ENCODE assay signal across 9 cellular contexts in genomic region chr11:101127699-101128570, GRCh38. TPM values are rescaled to one million over a fixed set of nuclear protein-coding genes. Genes with fewer than 3 reads are reported as not detected.
DNase-seq lines count a peak whose midpoint lies in the region; FAIRE-seq and TF ChIP-seq lines count a peak whose summit lies in the region.
"Had no signal": no experiment of that assay in that cellular context is flagged by ENCODE, and none has a peak within 500 bp of the region (broad histone marks: within the 10 kb centered on the region; RNA-seq: fewer than 3 reads in every experiment).

No MANE protein-coding gene starts in this region.

- H3K27ac ChIP-seq in HEK293 (ENCODE audit: extremely low read depth, low read depth, low read length): peak overlapping the region; percentile 19; the same call in 1 of the 2 replicates
- peak overlapping the region in 4 of 5 donors; percentile 52 to 78 (median 72) for H3K27ac ChIP-seq in adrenal gland
- no peak overlapping the region for H3K27ac ChIP-seq in small intestine (ENCODE audit: low read depth in 1 of 2, low read length in 1 of 2)

- peaks cover 19% of the 10 kb centered on the region for H3K27me3 ChIP-seq in adrenal gland
- peaks cover 12 to 20% of the 10 kb centered on the region in 2 donors for H3K27me3 ChIP-seq in small intestine (ENCODE audit: control insufficient read depth in 2 of 2, insufficient read depth in 2 of 2, low read length in 2 of 2)

- peak; percentile 25 to 60 (median 38) for DNase-seq in adrenal gland
- DNase-seq in small intestine: no peak
- no peak for DNase-seq in NCI-H128 (lab: John Stamatoyannopoulos, UW; ENCODE audit: unreplicated experiment)
- no peak for DNase-seq in mucosa of gallbladder (ENCODE audit: low spot score)
- no peak for DNase-seq in DMS79 (lab: John Stamatoyannopoulos, UW)
- no peak for DNase-seq in activated T-cell treated with anti-CD3 and anti-CD28 coated beads for 4 hours

- FAIRE-seq in small intestine (lab: Jason Lieb, UNC): no peak

- TF ChIP-seq POLR2A in adrenal gland (IDR thresholded peaks at IDR 0.05): peak in 1 of 2 donors; percentile 35

- no peaks in the 10 kb centered on the region for H3K4me1 ChIP-seq in HEK293 (ENCODE audit: control insufficient read depth, insufficient read depth, low read length)
- H3K4me1 ChIP-seq in adrenal gland (replicated peaks in 1 of 2): peaks cover 0 to 6% of the 10 kb centered on the region in 2 donors
- no peaks in the 10 kb centered on the region for H3K4me1 ChIP-seq in small intestine (ENCODE audit: control insufficient read depth in 2 of 2, insufficient read depth in 1 of 2, low read depth in 1 of 2, low read length in 1 of 2)

- H3K36me3 ChIP-seq in HEK293 (ENCODE audit: control insufficient read depth in 2 of 2, insufficient read depth in 1 of 2, low read length in 2 of 2) (no peaks in the 10 kb centered on the region), adrenal gland (replicated peaks in 1 of 2) (no peaks in the 10 kb centered on the region), small intestine (ENCODE audit: control insufficient read depth in 2 of 2, insufficient read depth in 2 of 2, low read length in 2 of 2) (no peaks in the 10 kb centered on the region)

- TF ChIP-seq CTCF in HEK293 (tag by site-specific recombination; IDR thresholded peaks at IDR 0.05) (no peak), adrenal gland (IDR thresholded peaks at IDR 0.05) (no peak)

- 0 to 1% (median 1%) methylated on average over 12 to 93 of the region's 93 CpGs for WGBS in adrenal gland, 4 donors
- WGBS in small intestine, 3 donors: 2 to 7% (median 4%) methylated on average over 67 to 93 of the region's 93 CpGs

- H3K4me3 ChIP-seq in HEK293 (ENCODE audit: low read depth, low read length): peak overlapping the region; percentile 55
- H3K4me3 ChIP-seq in adrenal gland: peak overlapping the region in 3 of 4 donors; percentile 44 to 84 (median 73)
- H3K4me3 ChIP-seq in iPS-18c (ENCODE audit: insufficient read depth, low read depth, low read length): peak overlapping the region; percentile 62
- H3K4me3 ChIP-seq in small intestine (ENCODE audit: low read depth in 1 of 2, low read length in 2 of 2): peak overlapping the region; percentile 15 to 24

- H3K9me3 ChIP-seq in HEK293 (ENCODE audit: control insufficient read depth, insufficient read depth, low read depth, low read length): no peaks in the 10 kb centered on the region
- no peaks in the 10 kb centered on the region for H3K9me3 ChIP-seq in adrenal gland (replicated peaks in 1 of 3)
- no peaks in the 10 kb centered on the region for H3K9me3 ChIP-seq in iPS-18c (ENCODE audit: control insufficient read depth, insufficient read depth, low read length)
- no peaks in the 10 kb centered on the region for H3K9me3 ChIP-seq in small intestine (ENCODE audit: control insufficient read depth, low read depth)

- intact Hi-C loops in adrenal gland (cut with DNase I): no loop called here

- POLR2A ChIA-PET in HEK293 (lab: Yijun Ruan, JAX): interaction anchor here (0.6 kb wide), 1 partner anchor 992 kb away, joined by 3 read pairs; no protein-coding TSS in a partner anchor

- CTCF ChIA-PET in HEK293 (lab: Yijun Ruan, JAX): interaction anchor here (0.6 kb wide), 1 partner anchor 138 kb away, joined by 3 read pairs; no protein-coding TSS in a partner anchor

TF ChIP-seq in HEK293, 187 proteins besides CTCF, POLR2A, EP300 and RAD21:
- TF ChIP-seq PBX3 (CRISPR knock-in tag; IDR thresholded peaks at IDR 0.05) (0 out of 2 replicates have a peak, but pooled peaks have one; percentile 40), ZBTB26 (tag by site-specific recombination; optimal IDR thresholded peaks at IDR 0.05) (peak; percentile 67), ZNF366 (tag by site-specific recombination; conservative IDR thresholded peaks at IDR 0.05) (no peak), GLI2 (tag by site-specific recombination; IDR thresholded peaks at IDR 0.05; ENCODE audit: borderline replicate concordance, low read depth) (no peak), GLIS2 (tag by site-specific recombination; IDR thresholded peaks at IDR 0.05) (peak; percentile 77), GLIS1 (tag by site-specific recombination; IDR thresholded peaks at IDR 0.05) (peak; percentile 33; the same call in 1 of the 2 replicates), ZNF580 (tag by site-specific recombination; IDR thresholded peaks at IDR 0.05) (no peak), ZNF777 (tag by site-specific recombination; IDR thresholded peaks at IDR 0.05; ENCODE audit: borderline replicate concordance) (peak; percentile 83; the same call in 1 of the 2 replicates), ZNF202 (tag by site-specific recombination; IDR thresholded peaks at IDR 0.05; ENCODE audit: borderline replicate concordance) (no peak), SP3 (tag by site-specific recombination; IDR thresholded peaks at IDR 0.05) (0 out of 2 replicates have a peak, but pooled peaks have one; percentile 29), ZBTB20 (tag by site-specific recombination; IDR thresholded peaks at IDR 0.05) (peak; percentile 50; the same call in 1 of the 2 replicates), ZSCAN18 (tag by site-specific recombination; IDR thresholded peaks at IDR 0.05) (no peak), SP2 (tag by site-specific recombination; IDR thresholded peaks at IDR 0.05) (peak; percentile 16; the same call in 1 of the 2 replicates)
TF ChIP-seq in HEK293: peak in this region for 8.

RNA-seq across cellular contexts. Expression of gene PGR, which starts 1.7 kb away (rescaled TPM):
- total RNA-seq in adrenal gland (10 to 100 TPM in 1 of 8 donors, 1 to 10 TPM in 7; 1.0 to 17.3 (median 4.9) TPM), mucosa of gallbladder (1.0 TPM)
- polyA plus RNA-seq in adrenal gland (1 to 10 TPM in 1 of 3 donors, under 1 TPM in 2; 0.24 to 2.2 (median 0.72) TPM), small intestine (under 1 TPM in 2 of 3 donors, not detected in 1; under 0.01 to 0.03 TPM)
- total RNA-seq: T-helper 1 cell treated with Interleukin-12 subunit alpha and Interleukin-12 subunit beta and Interleukin-4 antibody, amounts not matched to agents 30 ng/mL and 1 ng/mL, for 36 hours had no signal

Comparison
In these comparisons a context has a peak if more than half of its experiments do, and no peak if none do; other contexts are left out.
1. H3K27ac ChIP-seq: peak in HEK293 (single experiment) and adrenal gland (4 of 5); none in small intestine (0 of 2).
2. H3K4me3 ChIP-seq: peak in every context shown above with its lines; median percentile 73 in adrenal gland; 62 in iPS-18c; 55 in HEK293; 20 in small intestine.
3. DNase-seq: peak in adrenal gland (7 of 7); none in small intestine (single experiment), NCI-H128 (single experiment), mucosa of gallbladder (single experiment), DMS79 (single experiment) and activated T-cell treated with anti-CD3 and anti-CD28 coated beads for 4 hours (single experiment).